ENCODE assay signal across 9 cellular contexts in the genomic region with DNA sequence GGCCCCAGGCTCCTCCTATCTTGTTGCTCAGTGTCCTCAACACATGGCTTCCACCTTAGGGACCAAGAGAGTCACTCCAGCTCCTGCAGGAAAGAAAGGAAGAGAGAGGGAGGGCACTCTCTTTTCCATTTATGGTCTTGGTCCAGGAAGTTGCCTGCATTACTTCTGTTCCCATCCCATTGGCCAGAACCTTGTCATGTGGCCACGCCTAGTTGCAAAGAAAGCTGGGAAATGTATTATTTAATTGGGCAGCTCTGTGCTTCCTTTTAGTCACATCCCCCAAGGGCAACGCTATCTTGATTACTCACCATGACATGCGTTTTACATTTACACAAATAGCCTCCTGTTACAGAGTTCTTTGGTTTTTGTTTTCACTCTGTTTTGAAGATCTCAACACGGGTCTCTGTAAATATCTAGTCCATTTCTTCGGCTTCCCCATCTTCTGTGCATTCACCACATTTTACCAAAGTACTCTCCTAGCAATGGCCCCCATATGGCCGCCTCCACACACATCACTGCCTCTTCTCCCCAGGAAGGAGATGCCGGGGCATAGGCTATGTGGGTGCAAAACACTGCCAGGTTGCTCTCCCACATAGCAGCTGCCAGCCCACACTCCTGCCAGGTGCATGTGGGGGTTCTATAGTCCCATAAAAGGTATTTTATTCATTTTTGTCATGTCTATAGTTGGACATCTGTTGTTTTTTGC. TPM values are rescaled to one million over a fixed set of nuclear protein-coding genes. Genes with fewer than 3 reads are reported as not detected.
DNase-seq lines count a peak whose midpoint lies in the region; ATAC-seq, FAIRE-seq and TF ChIP-seq lines count a peak whose summit lies in the region.
"Had no signal": no experiment of that assay in that cellular context is flagged by ENCODE, and none has a peak within 500 bp of the region (broad histone marks: within the 10 kb centered on the region; RNA-seq: fewer than 3 reads in every experiment).

No MANE protein-coding gene starts in this region.

- H3K9me3 ChIP-seq in astrocyte (ENCODE audit: insufficient read depth, low read depth, low read length) (no peaks in the 10 kb centered on the region), lower lobe of right lung (no peaks in the 10 kb centered on the region)

- H3K27me3 Mint-ChIP-seq in T-helper 1 cell treated with Interleukin-12 subunit alpha and Interleukin-12 subunit beta and Interleukin-4 antibody, amounts not matched to agents 30 μg/mL and 1 μg/mL, for 36 hours (ENCODE audit: low read depth): no peaks in the 10 kb centered on the region
- H3K27me3 Mint-ChIP-seq in astrocyte (ENCODE audit: low read depth, unreplicated experiment) (no peaks in the 10 kb centered on the region), immature natural killer cell (ENCODE audit: low read depth in 3 of 3) (no peaks in the 10 kb centered on the region)

- H3K4me3 Mint-ChIP-seq in T-helper 1 cell treated with Interleukin-12 subunit alpha and Interleukin-12 subunit beta and Interleukin-4 antibody, amounts not matched to agents 30 μg/mL and 1 μg/mL, for 36 hours: no peak overlapping the region
- H3K4me3 Mint-ChIP-seq in astrocyte (ENCODE audit: unreplicated experiment): no peak overlapping the region
- H3K4me3 Mint-ChIP-seq in immature natural killer cell: no peak overlapping the region

- no peak for TF ChIP-seq POLR2A in NB4 (IDR thresholded peaks at IDR 0.05; ENCODE audit: extremely low read depth, insufficient read length)

- peak overlapping the region; percentile 63 for H3K9ac ChIP-seq in astrocyte (ENCODE audit: low read length)

- no peaks in the 10 kb centered on the region for H3K36me3 Mint-ChIP-seq in T-helper 1 cell treated with Interleukin-12 subunit alpha and Interleukin-12 subunit beta and Interleukin-4 antibody, amounts not matched to agents 30 μg/mL and 1 μg/mL, for 36 hours (ENCODE audit: low read depth)
- H3K36me3 Mint-ChIP-seq in astrocyte (ENCODE audit: low read depth, unreplicated experiment) (no peaks in the 10 kb centered on the region), immature natural killer cell (no peaks in the 10 kb centered on the region)

- H3K36me3 ChIP-seq in astrocyte (ENCODE audit: insufficient read depth, low read length): no peaks in the 10 kb centered on the region
- no peaks in the 10 kb centered on the region for H3K36me3 ChIP-seq in lower lobe of right lung

- TF ChIP-seq CTCF in NB4 (IDR thresholded peaks at IDR 0.05; ENCODE audit: low read depth, low read length): no peak
- no peak for TF ChIP-seq CTCF in astrocyte (IDR thresholded peaks at IDR 0.05; ENCODE audit: insufficient read depth, low read depth, low read length)
- TF ChIP-seq CTCF in lower lobe of right lung (IDR thresholded peaks at IDR 0.05): no peak

- no peaks in the 10 kb centered on the region for H3K79me2 ChIP-seq in astrocyte (ENCODE audit: insufficient read depth, low read length)

- peaks cover 5% of the 10 kb centered on the region for H3K9me3 Mint-ChIP-seq in T-helper 1 cell treated with Interleukin-12 subunit alpha and Interleukin-12 subunit beta and Interleukin-4 antibody, amounts not matched to agents 30 μg/mL and 1 μg/mL, for 36 hours
- H3K9me3 Mint-ChIP-seq in astrocyte (ENCODE audit: unreplicated experiment) (peaks cover 5% of the 10 kb centered on the region), immature natural killer cell (no peaks in the 10 kb centered on the region)

- peak overlapping the region; percentile 38 for H3K27ac Mint-ChIP-seq in T-helper 1 cell treated with Interleukin-12 subunit alpha and Interleukin-12 subunit beta and Interleukin-4 antibody, amounts not matched to agents 30 μg/mL and 1 μg/mL, for 36 hours
- peak overlapping the region; percentile 5 for H3K27ac Mint-ChIP-seq in astrocyte (ENCODE audit: unreplicated experiment)
- no peak overlapping the region for H3K27ac Mint-ChIP-seq in immature natural killer cell

- no peaks in the 10 kb centered on the region for H4K20me1 ChIP-seq in astrocyte (ENCODE audit: insufficient read depth, low read length)

- no peak for FAIRE-seq in astrocyte (lab: Jason Lieb, UNC)
- FAIRE-seq: G401.6 had no signal

- H3K4me3 ChIP-seq in NB4 (ENCODE audit: low read depth, low read length): no peak overlapping the region
- H3K4me3 ChIP-seq in astrocyte (ENCODE audit: insufficient read depth, low read depth, low read length): peak overlapping the region; percentile 7
- H3K4me3 ChIP-seq in lower lobe of right lung: no peak overlapping the region

- peaks cover 15% of the 10 kb centered on the region for H3K4me1 ChIP-seq in astrocyte (ENCODE audit: insufficient read depth, low read length)
- no peaks in the 10 kb centered on the region for H3K4me1 ChIP-seq in lower lobe of right lung

- H3K4me2 ChIP-seq in astrocyte (ENCODE audit: low read length): peak overlapping the region; percentile 62

- peak overlapping the region; percentile 28 for H2AFZ ChIP-seq in astrocyte (ENCODE audit: low read depth, low read length)

- DNase-seq in T-helper 1 cell: no peak
- DNase-seq in NB4 (ENCODE audit: low read depth): peak; percentile 97
- DNase-seq in astrocyte (ENCODE audit: low read depth): peak; percentile 88
- DNase-seq in lower lobe of right lung: no peak
- no peak for DNase-seq in immature natural killer cell
- no peak for DNase-seq in NCI-H510A (lab: John Stamatoyannopoulos, UW)

- peak overlapping the region; percentile 87 for H3K27ac ChIP-seq in astrocyte (ENCODE audit: low read depth, low read length)
- H3K27ac ChIP-seq in lower lobe of right lung: no peak overlapping the region

- ATAC-seq in lower lobe of right lung (peak; percentile 40 to 77), GM18868 (IDR thresholded peaks at IDR 0.05; ENCODE audit: unreplicated experiment) (no peak)

- H3K4me1 Mint-ChIP-seq in T-helper 1 cell treated with Interleukin-12 subunit alpha and Interleukin-12 subunit beta and Interleukin-4 antibody, amounts not matched to agents 30 μg/mL and 1 μg/mL, for 36 hours (ENCODE audit: low read depth): peaks cover 13% of the 10 kb centered on the region
- H3K4me1 Mint-ChIP-seq in astrocyte (ENCODE audit: low read depth, unreplicated experiment) (no peaks in the 10 kb centered on the region), immature natural killer cell (peaks cover 0 to 6% of the 10 kb centered on the region in 2 donors)

- H3K27me3 ChIP-seq in astrocyte (ENCODE audit: insufficient read depth, low read length) (no peaks in the 10 kb centered on the region), lower lobe of right lung (ENCODE audit: low read depth) (no peaks in the 10 kb centered on the region)

- intact Hi-C loops in lower lobe of right lung (cut with DNase I): no loop called here

RNA-seq across cellular contexts. Expression of gene ZMYND8, which starts 35.7 kb away (rescaled TPM):
- total RNA-seq in astrocyte: 43.9 and 45.8 TPM in 2 replicates
- total RNA-seq in lower lobe of right lung: 57.6 TPM
- 10 to 100 TPM in 1 of 3 donors, 1 to 10 TPM in 2; 3.4 to 16.9 (median 5.1) TPM for polyA plus RNA-seq in immature natural killer cell

Comparison
In these comparisons a context has a peak if more than half of its experiments do, and no peak if none do; other contexts are left out.
1. H3K27ac Mint-ChIP-seq: peak in T-helper 1 cell treated with Interleukin-12 subunit alpha and Interleukin-12 subunit beta and Interleukin-4 antibody, amounts not matched to agents 30 μg/mL and 1 μg/mL, for 36 hours (single experiment) and astrocyte (single experiment); none in immature natural killer cell (0 of 6).
2. DNase-seq: peak in NB4 (single experiment) and astrocyte (single experiment); none in T-helper 1 cell (0 of 5), lower lobe of right lung (single experiment), immature natural killer cell (0 of 3) and NCI-H510A (single experiment).